In the genomic region with DNA sequence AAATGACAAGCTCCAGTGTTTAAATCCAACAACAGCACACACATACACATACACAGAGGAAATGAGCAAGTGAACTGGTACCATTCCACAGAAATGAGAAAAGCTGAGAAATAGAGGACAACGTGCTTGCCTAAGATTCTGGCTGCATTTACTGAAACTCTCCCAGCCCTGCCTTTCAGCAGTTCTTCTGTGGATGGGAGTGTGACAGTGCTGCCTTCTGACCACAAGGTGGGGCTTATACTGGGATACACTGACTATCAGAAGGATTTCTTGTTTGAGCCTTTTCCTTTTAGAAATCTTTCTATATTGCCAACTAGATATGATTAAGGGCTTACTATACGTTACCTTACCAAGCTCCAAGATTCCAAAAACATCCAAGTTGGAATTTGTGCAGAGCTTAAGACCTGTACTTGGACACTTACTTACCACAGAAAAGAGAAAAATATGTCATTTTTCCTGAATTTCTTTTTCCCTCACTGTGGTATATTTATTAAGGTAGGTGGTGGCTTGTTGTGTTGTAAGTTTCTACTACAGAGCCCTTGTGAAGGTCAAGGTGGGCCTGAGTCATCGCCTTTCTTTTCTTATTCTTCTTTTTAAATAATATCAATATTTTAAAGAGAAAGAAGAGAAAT, we compare ENCODE assay signal across 8 cellular contexts. TPM values are rescaled to one million over a fixed set of nuclear protein-coding genes. Genes with fewer than 3 reads are reported as not detected.
DNase-seq lines count a peak whose midpoint lies in the region; ATAC-seq, FAIRE-seq and TF ChIP-seq lines count a peak whose summit lies in the region.

No MANE protein-coding gene starts in this region.

- dilution Hi-C loops in endothelial cell of umbilical vein (cut with MboI; ENCODE audit: extremely low pct_ligation_motif_present, low sequenced_read_pairs), result no loop called here

- intact Hi-C loops in endothelial cell of umbilical vein (cut with micrococcal nuclease), result loop anchor here (1.0 to 5.0 kb wide), 8 partner anchors 48 to 405 kb away; a partner anchor contains a TSS

- TF ChIP-seq CTCF in endothelial cell of umbilical vein (IDR thresholded peaks at IDR 0.05; ENCODE audit: extremely low read depth in 1 of 2, insufficient read depth in 1 of 2, low read depth in 1 of 2, low read length in 2 of 2), result peak; percentile 79 to 87

- peak overlapping the region; percentile 10 for H3K27ac ChIP-seq in endothelial cell of umbilical vein (ENCODE audit: insufficient read depth, low read depth, low read length)

- peak; percentile 72 for ATAC-seq in GM21825 (IDR thresholded peaks at IDR 0.05; ENCODE audit: unreplicated experiment)

- H3K4me3 ChIP-seq in endothelial cell of umbilical vein (replicated peaks in 1 of 3; ENCODE audit: insufficient read depth in 1 of 3, low read depth in 1 of 3, low read length in 3 of 3), result no peak overlapping the region

- H3K36me3 ChIP-seq in endothelial cell of umbilical vein (ENCODE audit: control insufficient read depth in 2 of 2, extremely low read depth in 1 of 2, insufficient read depth in 2 of 2, low read length in 2 of 2), result no peaks in the 10 kb centered on the region

- no peaks in the 10 kb centered on the region for H4K20me1 ChIP-seq in endothelial cell of umbilical vein (replicated peaks; ENCODE audit: control insufficient read depth, extremely low read depth, insufficient read depth, low read length)

- CTCF ChIA-PET in endothelial cell of umbilical vein (lab: Charles Lee), result interaction anchor here (0.6 to 4.1 kb wide), 32 partner anchors 11 to 525 kb away, joined by 3 to 31 read pairs (median 5); a partner anchor contains a TSS

- no peaks in the 10 kb centered on the region for H3K27me3 ChIP-seq in endothelial cell of umbilical vein (ENCODE audit: control insufficient read depth in 2 of 2, insufficient read depth in 2 of 2, low read length in 2 of 2)

- peak overlapping the region; percentile 23 for H2AFZ ChIP-seq in endothelial cell of umbilical vein (ENCODE audit: low read depth, low read length)

- peak; percentile 31 for DNase-seq in NCI-H2107 treated with DMSO at 0.1 percent for 48 hours (lab: John Stamatoyannopoulos, UW; ENCODE audit: unreplicated experiment)
- no peak for DNase-seq in NCI-H2107 (lab: John Stamatoyannopoulos, UW)
- DNase-seq in Kasumi-1 (lab: John Stamatoyannopoulos, UW), result peak; percentile 90 to 94
- peak; percentile 55 to 66 for DNase-seq in SHP77 (lab: John Stamatoyannopoulos, UW)
- DNase-seq in endothelial cell of umbilical vein (ENCODE audit: low read depth, low spot score), result peak; percentile 85
- DNase-seq in middle frontal gyrus (ENCODE audit: extremely low spot score, low spot score), result peak; percentile 34
- no peak for DNase-seq in activated gamma-delta T cell (lab: John Stamatoyannopoulos, UW)

- peaks cover 69% of the 10 kb centered on the region for H3K4me1 ChIP-seq in endothelial cell of umbilical vein (ENCODE audit: control insufficient read depth, extremely low read depth, insufficient read depth, low read length)

- H3K4me2 ChIP-seq in endothelial cell of umbilical vein (ENCODE audit: insufficient read depth, low read length), result no peak overlapping the region

- no peak overlapping the region for H3K9ac ChIP-seq in endothelial cell of umbilical vein (replicated peaks; ENCODE audit: extremely low read depth, insufficient read depth, low read length)

- POLR2A ChIA-PET in endothelial cell of umbilical vein (lab: Charles Lee), result no interaction called here

- peak; percentile 86 for FAIRE-seq in endothelial cell of umbilical vein (lab: Jason Lieb, UNC)

- H3K9me3 ChIP-seq in endothelial cell of umbilical vein (replicated peaks; ENCODE audit: control insufficient read depth, insufficient read depth, low read length), result no peaks in the 10 kb centered on the region

- TF ChIP-seq POLR2A in endothelial cell of umbilical vein (IDR thresholded peaks at IDR 0.05; ENCODE audit: low read depth, low read length), result no peak

- no peaks in the 10 kb centered on the region for H3K9me1 ChIP-seq in endothelial cell of umbilical vein (replicated peaks; ENCODE audit: control insufficient read depth, extremely low read depth, insufficient read depth, low read length)

- H3K79me2 ChIP-seq in endothelial cell of umbilical vein (ENCODE audit: control insufficient read depth, insufficient read depth, low read length), result no peaks in the 10 kb centered on the region

- BruUV-seq in endothelial cell of umbilical vein (replicated peaks; lab: Mats Ljungman, UMichigan), result no TSS peak

TF ChIP-seq in endothelial cell of umbilical vein, 7 proteins besides CTCF, POLR2A, EP300 and RAD21:
- TF ChIP-seq GATA2 (IDR thresholded peaks at IDR 0.05; ENCODE audit: insufficient read depth, insufficient read length, low read depth, low read length) (peak; percentile 25), POLR2AphosphoS5 (IDR thresholded peaks at IDR 0.05; ENCODE audit: insufficient read depth, low read depth, low read length) (no peak), MYC (IDR thresholded peaks at IDR 0.05; ENCODE audit: low read depth, low read length) (no peak), EZH2 (IDR thresholded peaks at IDR 0.05; ENCODE audit: borderline replicate concordance, low read depth, low read length, severe bottlenecking) (no peak), JUN (IDR thresholded peaks at IDR 0.05; ENCODE audit: borderline replicate concordance, insufficient read depth, insufficient read length, low read depth) (no peak), FOS (IDR thresholded peaks at IDR 0.05; ENCODE audit: borderline replicate concordance, insufficient read depth, low read length) (no peak)
- TF ChIP-seq, protein P1, sequence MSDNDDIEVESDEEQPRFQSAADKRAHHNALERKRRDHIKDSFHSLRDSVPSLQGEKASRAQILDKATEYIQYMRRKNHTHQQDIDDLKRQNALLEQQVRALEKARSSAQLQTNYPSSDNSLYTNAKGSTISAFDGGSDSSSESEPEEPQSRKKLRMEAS (IDR thresholded peaks at IDR 0.05; ENCODE audit: insufficient read depth, insufficient read length), result no peak

RNA-seq across cellular contexts. Expression of a gene that starts 10.7 kb away (rescaled TPM):
- 5.2 and 12.6 TPM in 2 replicates for total RNA-seq in endothelial cell of umbilical vein
- 3.4 and 6.4 TPM in 2 replicates for polyA plus RNA-seq in endothelial cell of umbilical vein
- polyA plus RNA-seq in endothelial cell of umbilical vein (2011; cell fraction: cytosol; rRNA removed), result 13.7 and 15.1 TPM in 2 replicates
- polyA plus RNA-seq in endothelial cell of umbilical vein (2011; cell fraction: nucleus; rRNA removed), result 15.6 and 21.3 TPM in 2 replicates
- 35.7 and 56.4 TPM in 2 replicates for polyA plus RNA-seq in endothelial cell of umbilical vein (2012)
- 18.1 and 19.6 TPM in 2 replicates for polyA minus RNA-seq in endothelial cell of umbilical vein
- 6.1 TPM for polyA minus RNA-seq in endothelial cell of umbilical vein (2011; cell fraction: cytosol; rRNA and poly(A)+ RNA removed)
- 14.4 and 30.7 TPM in 2 replicates for polyA minus RNA-seq in endothelial cell of umbilical vein (2011; cell fraction: nucleus; rRNA and poly(A)+ RNA removed)

Comparison
In these comparisons a context has a peak if more than half of its experiments do, and no peak if none do; other contexts are left out.
1. DNase-seq: peak in NCI-H2107 treated with DMSO at 0.1 percent for 48 hours (single experiment), Kasumi-1 (2 of 2), SHP77 (2 of 2), endothelial cell of umbilical vein (single experiment) and middle frontal gyrus (single experiment); none in NCI-H2107 (single experiment) and activated gamma-delta T cell (single experiment).